In genomic region chr17:53527473-53527872, GRCh38 we compare ENCODE assay signal across 31 cellular contexts.
"Had no signal": no experiment of that assay in that cellular context is flagged by ENCODE, and none has a peak within 500 bp of the region (broad histone marks: within the 10 kb centered on the region; RNA-seq: fewer than 3 reads in every experiment).

No MANE protein-coding gene starts in this region.

- H3K36me3 Mint-ChIP-seq: activated naive CD8-positive, alpha-beta T cell had no signal

- H3K36me3 ChIP-seq: brain microvascular endothelial cell, esophagus squamous epithelium, gastroesophageal sphincter, WERI-Rb-1 had no signal

- H3K4me1 Mint-ChIP-seq: activated B cell treated with CpG ODN at 0.5 μM for 24 hours; activated T-helper 17 cell treated with anti-CD3 and anti-CD28 coated beads, Interleukin-2, amount 50 U/mL, for 72 hours had no signal

- H3K4me3 Mint-ChIP-seq: activated B cell treated with CpG ODN at 0.5 μM for 24 hours; activated CD8-positive, alpha-beta T cell treated with anti-CD3 and anti-CD28 coated beads for 36 hours; activated naive CD8-positive, alpha-beta T cell; activated T-cell treated with anti-CD3 and anti-CD28 coated beads, Interleukin-2, amount 50 U/mL, for 4 hours; activated T-helper 17 cell treated with anti-CD3 and anti-CD28 coated beads, Interleukin-2, amount 50 U/mL, for 72 hours; T-helper 2 cell treated with Interferon-gamma antibody and Interleukin-4, amounts not matched to agents 5 μg/mL and 100 μg/mL, for 36 hours had no signal

- H3K27me3 ChIP-seq: brain microvascular endothelial cell, esophagus squamous epithelium, gastroesophageal sphincter had no signal

- H3K4me3 ChIP-seq: esophagus squamous epithelium, gastroesophageal sphincter had no signal

- H3K27ac ChIP-seq: brain microvascular endothelial cell, epithelial cell of prostate, esophagus squamous epithelium, gastroesophageal sphincter, WERI-Rb-1 had no signal

- H3K4me1 ChIP-seq: esophagus squamous epithelium, gastroesophageal sphincter had no signal

- H3K27me3 Mint-ChIP-seq: activated B cell treated with CpG ODN at 0.5 μM for 24 hours; activated CD8-positive, alpha-beta T cell treated with anti-CD3 and anti-CD28 coated beads for 36 hours; activated naive CD8-positive, alpha-beta T cell; activated T-helper 17 cell treated with anti-CD3 and anti-CD28 coated beads, Interleukin-2, amount 50 U/mL, for 72 hours had no signal

- H3K27ac Mint-ChIP-seq: activated B cell treated with CpG ODN at 0.5 μM for 24 hours; activated CD8-positive, alpha-beta T cell treated with anti-CD3 and anti-CD28 coated beads for 36 hours; activated naive CD8-positive, alpha-beta T cell; activated T-helper 17 cell treated with anti-CD3 and anti-CD28 coated beads, Interleukin-2, amount 50 U/mL, for 72 hours; T-helper 2 cell treated with Interferon-gamma antibody and Interleukin-4, amounts not matched to agents 5 μg/mL and 100 μg/mL, for 36 hours had no signal

- FAIRE-seq: astrocyte, bronchial epithelial cell, endothelial cell of umbilical vein had no signal

- ATAC-seq: activated CD4-positive, CD25-positive, alpha-beta regulatory T cell treated with anti-CD3 and anti-CD28 coated beads, Interleukin-2, amount 50 U/mL, for 24 hours; activated CD8-positive, alpha-beta T cell treated with anti-CD3 and anti-CD28 coated beads for 36 hours; activated T-cell treated with anti-CD3 and anti-CD28 coated beads, Interleukin-2, amount 50 U/mL, for 4 hours; activated T-helper 17 cell treated with anti-CD3 and anti-CD28 coated beads, Interleukin-2, amount 50 U/mL, for 72 hours; gastroesophageal sphincter had no signal

- H3K9me3 ChIP-seq: esophagus squamous epithelium, gastroesophageal sphincter had no signal

- DNase-seq: activated B cell treated with CpG ODN at 0.5 μM for 24 hours; activated CD4-positive, alpha-beta T cell treated with anti-CD3 and anti-CD28 coated beads for 48 hours; activated CD4-positive, alpha-beta T cell treated with anti-CD3 and anti-CD28 coated beads, Interleukin-2, amount 50 U/mL, for 1 hour; activated CD4-positive, alpha-beta T cell treated with anti-CD3 and anti-CD28 coated beads, Interleukin-2, amount 50 U/mL, for 48 hours; activated CD8-positive, alpha-beta memory T cell treated with anti-CD3 and anti-CD28 coated beads for 24 hours; activated CD8-positive, alpha-beta T cell treated with anti-CD3 and anti-CD28 coated beads for 36 hours; activated effector memory CD4-positive, alpha-beta T cell treated with Interleukin-2 at 50 U/mL for 16 hours; activated gamma-delta T cell treated with Interleukin-2 at 50 U/mL for 16 hours; activated naive CD4-positive, alpha-beta T cell treated with anti-CD3 and anti-CD28 coated beads, Interleukin-2, amount 50 U/mL, for 16 hours; activated naive CD4-positive, alpha-beta T cell treated with Interleukin-2 at 50 U/mL for 16 hours; activated T-cell treated with anti-CD3 and anti-CD28 coated beads, Interleukin-2, amount 50 U/mL, for 4 hours; amniotic stem cell; anterior cingulate cortex; brain microvascular endothelial cell; caudate nucleus; cortex of kidney; effector CD8-positive, alpha-beta T cell; esophagus squamous epithelium; foreskin melanocyte; hippocampal formation; T1000; WERI-Rb-1 had no signal
